ENCODE assay signal across 21 cellular contexts in genomic region chr2:655626-656025, GRCh38. TPM values are rescaled to one million over a fixed set of nuclear protein-coding genes. Genes with fewer than 3 reads are reported as not detected.
A peak's percentile ranks its signal among the peaks of the same experiment; 100 is the strongest.
DNase-seq lines count a peak whose midpoint lies in the region; ATAC-seq, FAIRE-seq and TF ChIP-seq lines count a peak whose summit lies in the region.
"Had no signal": no experiment of that assay in that cellular context is flagged by ENCODE, and none has a peak within 500 bp of the region (broad histone marks: within the 10 kb centered on the region; RNA-seq: fewer than 3 reads in every experiment).

No MANE protein-coding gene starts in this region.

- peak; percentile 47 for ATAC-seq in DND-41 (ENCODE audit: insufficient read depth, low read depth)
- ATAC-seq: Panc1, right cardiac atrium had no signal

- H3K9ac ChIP-seq in DND-41 (ENCODE audit: low read depth, low read length) (peak overlapping the region; percentile 5; the same call in 1 of the 2 replicates), kidney (ENCODE audit: low read length in 2 of 2) (no peak overlapping the region)

- peak overlapping the region; percentile 13 for H2AFZ ChIP-seq in DND-41 (ENCODE audit: low read depth, low read length)
- H2AFZ ChIP-seq in osteoblast (ENCODE audit: low read length): no peak overlapping the region
- H2AFZ ChIP-seq: hepatocyte had no signal

- no peaks in the 10 kb centered on the region for H3K27me3 ChIP-seq in DND-41 (ENCODE audit: insufficient read depth, low read length, poor library complexity)
- H3K27me3 ChIP-seq in osteoblast (ENCODE audit: insufficient read depth, low read length): peaks cover 12% of the 10 kb centered on the region

- H3K36me3 ChIP-seq in DND-41 (ENCODE audit: insufficient read depth, low read length) (no peaks in the 10 kb centered on the region), osteoblast (ENCODE audit: insufficient read depth, low read length) (no peaks in the 10 kb centered on the region), kidney (ENCODE audit: control insufficient read depth in 1 of 2, insufficient read depth in 2 of 2, low read length in 2 of 2) (no peaks in the 10 kb centered on the region)
- H3K36me3 ChIP-seq: left ventricle myocardium inferior had no signal

- H3K4me2 ChIP-seq in DND-41 (ENCODE audit: insufficient read depth, low read length): peak overlapping the region; percentile 18; the same call in 1 of the 2 replicates
- H3K4me2 ChIP-seq in osteoblast (ENCODE audit: insufficient read depth, low read length): no peak overlapping the region
- H3K4me2 ChIP-seq: hepatocyte had no signal

- intact Hi-C loops in kidney (cut with DNase I): no loop called here

- H4K20me1 ChIP-seq in DND-41 (ENCODE audit: insufficient read depth, low read length) (no peaks in the 10 kb centered on the region), osteoblast (ENCODE audit: insufficient read depth, low read length) (no peaks in the 10 kb centered on the region)

- H3K9me3 ChIP-seq in DND-41 (ENCODE audit: insufficient read depth, low read length, severe bottlenecking) (no peaks in the 10 kb centered on the region), osteoblast (ENCODE audit: low read depth, low read length) (no peaks in the 10 kb centered on the region), kidney (ENCODE audit: control insufficient read depth in 1 of 2, low read length in 2 of 2) (no peaks in the 10 kb centered on the region)
- H3K9me3 ChIP-seq: Caco-2, left ventricle myocardium inferior had no signal

- no peak overlapping the region for H3K4me3 ChIP-seq in DND-41 (ENCODE audit: low read depth in 1 of 2, low read length in 2 of 2)
- no peak overlapping the region for H3K4me3 ChIP-seq in coronary artery
- H3K4me3 ChIP-seq in osteoblast (ENCODE audit: insufficient read depth, low read length): no peak overlapping the region
- no peak overlapping the region for H3K4me3 ChIP-seq in kidney (ENCODE audit: low read length in 2 of 2)
- H3K4me3 ChIP-seq: hepatocyte, left ventricle myocardium inferior had no signal

- no peaks in the 10 kb centered on the region for H3K79me2 ChIP-seq in DND-41 (ENCODE audit: insufficient read depth, low read length)
- no peaks in the 10 kb centered on the region for H3K79me2 ChIP-seq in osteoblast (ENCODE audit: insufficient read depth, low read length)
- H3K79me2 ChIP-seq: hepatocyte had no signal

- H3K27ac ChIP-seq in DND-41 (ENCODE audit: low read length) (peak overlapping the region; percentile 68), coronary artery (no peak overlapping the region), osteoblast (ENCODE audit: low read depth, low read length) (no peak overlapping the region), kidney (ENCODE audit: low read depth in 2 of 2, low read length in 2 of 2) (no peak overlapping the region)
- H3K27ac ChIP-seq: hepatocyte, left ventricle myocardium inferior had no signal

- DNase-seq in DND-41 (peak; percentile 55), LHCN-M2 (ENCODE audit: low read depth) (peak; percentile 34), coronary artery (ENCODE audit: low spot score) (peak; percentile 50), osteoblast (ENCODE audit: insufficient read length, low spot score, missing footprints) (peak; percentile 65), HCEC 1CT (no peak), NCI-H2081 treated with DMSO at 0.1 percent for 48 hours (lab: John Stamatoyannopoulos, UW) (no peak), kidney (no peak)
- no peak for DNase-seq in stimulated activated CD4-positive, alpha-beta T cell treated with anti-CD3 and anti-CD28 coated beads, Interleukin-4, amount 100 ng/mL, for 24 hours
- DNase-seq: activated CD4-positive, alpha-beta T cell treated with anti-CD3 and anti-CD28 coated beads, Interleukin-2, amount 50 U/mL, for 1 hour; activated gamma-delta T cell; Caco-2; left ventricle myocardium inferior; NCI-H1092; NCI-H510A; nephron progenitor cell; right cardiac atrium; T-helper 2 cell had no signal

- peaks cover 46% of the 10 kb centered on the region for H3K4me1 ChIP-seq in DND-41 (ENCODE audit: insufficient read depth, low read length)
- H3K4me1 ChIP-seq in osteoblast (ENCODE audit: insufficient read depth, low read length): no peaks in the 10 kb centered on the region
- H3K4me1 ChIP-seq in kidney (ENCODE audit: control insufficient read depth in 1 of 2, insufficient read depth in 1 of 2, low read depth in 1 of 2, low read length in 2 of 2): no peaks in the 10 kb centered on the region
- H3K4me1 ChIP-seq: Caco-2, left ventricle myocardium inferior had no signal

- FAIRE-seq in kidney (lab: Jason Lieb, UNC): no peak
- FAIRE-seq: bronchial epithelial cell, endometrium had no signal

- TF ChIP-seq CTCF in DND-41 (IDR thresholded peaks at IDR 0.05; ENCODE audit: borderline replicate concordance, extremely low read depth, low read length, poor library complexity, severe bottlenecking): no peak
- TF ChIP-seq CTCF in coronary artery (IDR thresholded peaks at IDR 0.05): no peak
- no peak for TF ChIP-seq CTCF in osteoblast (IDR thresholded peaks at IDR 0.05; ENCODE audit: extremely low read depth, low read depth, low read length)
- no peak for TF ChIP-seq CTCF in kidney (IDR thresholded peaks at IDR 0.05; ENCODE audit: borderline replicate concordance, extremely low read depth, insufficient read depth)

RNA-seq across cellular contexts. Expression of gene TMEM18, which starts 21.6 kb away (rescaled TPM):
- total RNA-seq in LHCN-M2 (2014; rRNA removed) (29.1 TPM in 2 replicates), osteoblast (15.0 and 15.9 TPM in 2 replicates), kidney (24.0 TPM)
- 30.8 TPM for polyA plus RNA-seq in LHCN-M2 (2012)
- polyA plus RNA-seq in kidney (ENCODE audit: insufficient read depth, low read depth, low replicate concordance): 29.7 TPM

Comparison
In these comparisons a context has a peak if more than half of its experiments do, and no peak if none do; other contexts are left out.
1. DNase-seq: peak in DND-41 (single experiment), LHCN-M2 (single experiment), coronary artery (single experiment) and osteoblast (single experiment); none in HCEC 1CT (single experiment), NCI-H2081 treated with DMSO at 0.1 percent for 48 hours (single experiment), kidney (single experiment) and stimulated activated CD4-positive, alpha-beta T cell treated with anti-CD3 and anti-CD28 coated beads, Interleukin-4, amount 100 ng/mL, for 24 hours (single experiment).